40 cellular contexts compared by ENCODE assay signal in genomic region chr1:161501234-161501633, GRCh38. TPM values are rescaled to one million over a fixed set of nuclear protein-coding genes. Genes with fewer than 3 reads are reported as not detected.
"Had no signal": no experiment of that assay in that cellular context is flagged by ENCODE, and none has a peak within 500 bp of the region (broad histone marks: within the 10 kb centered on the region; RNA-seq: fewer than 3 reads in every experiment).

No MANE protein-coding gene starts in this region.

- DNase-seq: activated CD4-positive, alpha-beta memory T cell treated with anti-CD3 and anti-CD28 coated beads for 36 hours; activated CD4-positive, alpha-beta T cell treated with anti-CD3 and anti-CD28 coated beads for 36 hours; activated CD4-positive, alpha-beta T cell treated with anti-CD3 and anti-CD28 coated beads, Interleukin-2, amount 10 ng/mL, durations not matched to agents 24 days and 14 days; activated CD4-positive, CD25-positive, alpha-beta regulatory T cell; activated CD4-positive, CD25-positive, alpha-beta regulatory T cell treated with anti-CD3 and anti-CD28 coated beads, Interleukin-2, amount 50 U/mL, for 72 hours; activated CD8-positive, alpha-beta memory T cell treated with anti-CD3 and anti-CD28 coated beads, Interleukin-2, amount 10 ng/mL, durations not matched to agents 7 days and 5 days; activated CD8-positive, alpha-beta memory T cell treated with anti-CD3 and anti-CD28 coated beads, Interleukin-2, amount 50 U/mL, for 4 hours; activated CD8-positive, alpha-beta T cell treated with anti-CD3 and anti-CD28 coated beads, Interleukin-2, amount 10 ng/mL, durations not matched to agents 7 days and 5 days; activated effector memory CD4-positive, alpha-beta T cell treated with anti-CD3 and anti-CD28 coated beads, Interleukin-2, amount 50 U/mL, for 16 hours; activated naive CD4-positive, alpha-beta T cell treated with anti-CD3 and anti-CD28 coated beads for 36 hours; activated naive CD8-positive, alpha-beta T cell treated with anti-CD3 and anti-CD28 coated beads for 36 hours; activated naive CD8-positive, alpha-beta T cell treated with anti-CD3 and anti-CD28 coated beads, Interleukin-2, amount 50 U/mL, for 24 hours; activated T-cell treated with anti-CD3 and anti-CD28 coated beads, Interleukin-2, amount 50 U/mL, for 1 hour; activated T-cell treated with anti-CD3 and anti-CD28 coated beads, Interleukin-2, amount 50 U/mL, for 48 hours; adrenal gland; amygdala; aorta; body of pancreas; caudate nucleus; dorsolateral prefrontal cortex; effector memory CD4-positive, alpha-beta T cell; endodermal cell; esophagus squamous epithelium; foreskin melanocyte; heart right ventricle; T-helper 17 cell; T1000 had no signal

- H3K9me3 Mint-ChIP-seq: activated CD4-positive, alpha-beta memory T cell treated with anti-CD3 and anti-CD28 coated beads for 36 hours; activated CD4-positive, alpha-beta T cell treated with anti-CD3 and anti-CD28 coated beads, Interleukin-2, amount 10 ng/mL, durations not matched to agents 24 days and 14 days; activated naive CD4-positive, alpha-beta T cell treated with anti-CD3 and anti-CD28 coated beads for 36 hours; activated naive CD4-positive, alpha-beta T cell treated with anti-CD3 and anti-CD28 coated beads, Interleukin-2, amount 50 U/mL, for 24 hours; activated naive CD8-positive, alpha-beta T cell treated with anti-CD3 and anti-CD28 coated beads for 36 hours; activated naive CD8-positive, alpha-beta T cell treated with anti-CD3 and anti-CD28 coated beads, Interleukin-2, amount 50 U/mL, for 24 hours; activated T-helper 1 cell treated with anti-CD3 and anti-CD28 coated beads, Interleukin-12 subunit alpha, Interleukin-12 subunit beta, Interleukin-2, Interleukin-4 antibody, amounts not matched to agents 30 ng/mL and 10 ng/mL and 1 ng/mL, durations not matched to agents 14 hours and 24 hours and 36 hours; activated T-helper 2 cell treated with anti-CD3 and anti-CD28 coated beads, Interferon-gamma antibody, Interleukin-2, Interleukin-4, amounts not matched to agents 10 μg/mL and 5 μg/mL and 100 μg/mL, durations not matched to agents 14 hours and 24 hours and 36 hours; endodermal cell; T-helper 2 cell treated with Interferon-gamma antibody and Interleukin-4, amounts not matched to agents 5 μg/mL and 100 μg/mL, for 36 hours had no signal

- FAIRE-seq: colon had no signal

- H3K4me2 ChIP-seq: hepatocyte had no signal

- H3K36me3 Mint-ChIP-seq: activated CD4-positive, alpha-beta memory T cell treated with anti-CD3 and anti-CD28 coated beads for 36 hours; activated CD8-positive, alpha-beta memory T cell treated with anti-CD3 and anti-CD28 coated beads, Interleukin-2, amount 10 ng/mL, durations not matched to agents 7 days and 5 days; activated naive CD4-positive, alpha-beta T cell treated with anti-CD3 and anti-CD28 coated beads, Interleukin-2, amount 50 U/mL, for 24 hours; activated naive CD8-positive, alpha-beta T cell treated with anti-CD3 and anti-CD28 coated beads for 36 hours had no signal

- H3K27ac ChIP-seq: body of pancreas, epithelial cell of prostate, gastroesophageal sphincter, hepatocyte had no signal

- H3K27ac Mint-ChIP-seq: activated CD4-positive, alpha-beta memory T cell treated with anti-CD3 and anti-CD28 coated beads for 36 hours; activated CD4-positive, alpha-beta T cell treated with anti-CD3 and anti-CD28 coated beads for 36 hours; activated CD4-positive, alpha-beta T cell treated with anti-CD3 and anti-CD28 coated beads, Interleukin-2, amount 10 ng/mL, durations not matched to agents 24 days and 14 days; activated CD8-positive, alpha-beta memory T cell treated with anti-CD3 and anti-CD28 coated beads, Interleukin-2, amount 10 ng/mL, durations not matched to agents 7 days and 5 days; activated CD8-positive, alpha-beta T cell treated with anti-CD3 and anti-CD28 coated beads, Interleukin-2, amount 10 ng/mL, durations not matched to agents 7 days and 5 days; activated naive CD4-positive, alpha-beta T cell treated with anti-CD3 and anti-CD28 coated beads for 36 hours; activated naive CD4-positive, alpha-beta T cell treated with anti-CD3 and anti-CD28 coated beads, Interleukin-2, amount 50 U/mL, for 24 hours; activated naive CD8-positive, alpha-beta T cell treated with anti-CD3 and anti-CD28 coated beads for 36 hours; activated naive CD8-positive, alpha-beta T cell treated with anti-CD3 and anti-CD28 coated beads, Interleukin-2, amount 50 U/mL, for 24 hours; activated T-helper 1 cell treated with anti-CD3 and anti-CD28 coated beads, Interleukin-12 subunit alpha, Interleukin-12 subunit beta, Interleukin-2, Interleukin-4 antibody, amounts not matched to agents 30 ng/mL and 10 ng/mL and 1 ng/mL, durations not matched to agents 14 hours and 24 hours and 36 hours; activated T-helper 2 cell treated with anti-CD3 and anti-CD28 coated beads, Interferon-gamma antibody, Interleukin-2, Interleukin-4, amounts not matched to agents 10 μg/mL and 5 μg/mL and 100 μg/mL, durations not matched to agents 14 hours and 24 hours and 36 hours; endodermal cell; T-helper 17 cell; T-helper 2 cell treated with Interferon-gamma antibody and Interleukin-4, amounts not matched to agents 5 μg/mL and 100 μg/mL, for 36 hours had no signal

- ATAC-seq: activated CD4-positive, alpha-beta T cell treated with anti-CD3 and anti-CD28 coated beads for 36 hours; activated CD8-positive, alpha-beta memory T cell treated with anti-CD3 and anti-CD28 coated beads, Interleukin-2, amount 10 ng/mL, durations not matched to agents 7 days and 5 days; activated CD8-positive, alpha-beta T cell treated with anti-CD3 and anti-CD28 coated beads, Interleukin-2, amount 10 ng/mL, durations not matched to agents 7 days and 5 days; activated naive CD8-positive, alpha-beta T cell treated with anti-CD3 and anti-CD28 coated beads, Interleukin-2, amount 50 U/mL, for 24 hours; body of pancreas; gastroesophageal sphincter; heart right ventricle; T-helper 17 cell had no signal

- H3K9me3 ChIP-seq: adrenal gland, body of pancreas, esophagus squamous epithelium, gastroesophageal sphincter, heart right ventricle had no signal

- H3K4me3 ChIP-seq: adrenal gland, body of pancreas, dorsolateral prefrontal cortex, esophagus squamous epithelium, gastroesophageal sphincter, heart right ventricle, hepatocyte had no signal

- H3K4me3 Mint-ChIP-seq: activated CD4-positive, alpha-beta memory T cell treated with anti-CD3 and anti-CD28 coated beads for 36 hours; activated CD4-positive, alpha-beta T cell treated with anti-CD3 and anti-CD28 coated beads for 36 hours; activated CD4-positive, alpha-beta T cell treated with anti-CD3 and anti-CD28 coated beads, Interleukin-2, amount 10 ng/mL, durations not matched to agents 24 days and 14 days; activated CD8-positive, alpha-beta memory T cell treated with anti-CD3 and anti-CD28 coated beads, Interleukin-2, amount 10 ng/mL, durations not matched to agents 7 days and 5 days; activated CD8-positive, alpha-beta T cell treated with anti-CD3 and anti-CD28 coated beads, Interleukin-2, amount 10 ng/mL, durations not matched to agents 7 days and 5 days; activated naive CD4-positive, alpha-beta T cell treated with anti-CD3 and anti-CD28 coated beads for 36 hours; activated naive CD4-positive, alpha-beta T cell treated with anti-CD3 and anti-CD28 coated beads, Interleukin-2, amount 50 U/mL, for 24 hours; activated naive CD8-positive, alpha-beta T cell treated with anti-CD3 and anti-CD28 coated beads for 36 hours; activated naive CD8-positive, alpha-beta T cell treated with anti-CD3 and anti-CD28 coated beads, Interleukin-2, amount 50 U/mL, for 24 hours; activated T-helper 1 cell treated with anti-CD3 and anti-CD28 coated beads, Interleukin-12 subunit alpha, Interleukin-12 subunit beta, Interleukin-2, Interleukin-4 antibody, amounts not matched to agents 30 ng/mL and 10 ng/mL and 1 ng/mL, durations not matched to agents 14 hours and 24 hours and 36 hours; endodermal cell; T-helper 17 cell; T-helper 2 cell treated with Interferon-gamma antibody and Interleukin-4, amounts not matched to agents 5 μg/mL and 100 μg/mL, for 36 hours had no signal

- H3K4me1 ChIP-seq: adrenal gland, body of pancreas, gastroesophageal sphincter had no signal

RNA-seq across cellular contexts. Expression of gene FCGR2A, which starts 4.0 kb away (rescaled TPM):
- total RNA-seq: activated CD4-positive, alpha-beta T cell treated with anti-CD3 and anti-CD28 coated beads for 36 hours; activated CD4-positive, alpha-beta T cell treated with anti-CD3 and anti-CD28 coated beads, Interleukin-2, amount 10 ng/mL, durations not matched to agents 24 days and 14 days; activated CD8-positive, alpha-beta memory T cell treated with anti-CD3 and anti-CD28 coated beads for 36 hours; activated naive CD4-positive, alpha-beta T cell treated with anti-CD3 and anti-CD28 coated beads for 36 hours; activated naive CD8-positive, alpha-beta T cell treated with anti-CD3 and anti-CD28 coated beads for 36 hours; activated T-helper 1 cell treated with anti-CD3 and anti-CD28 coated beads, Interleukin-12 subunit alpha, Interleukin-12 subunit beta, Interleukin-2, Interleukin-4 antibody, amounts not matched to agents 30 ng/mL and 10 ng/mL and 1 ng/mL, durations not matched to agents 14 hours and 24 hours and 36 hours; chondrocyte; endodermal cell; glomerular endothelial cell had no signal

RNA-seq across cellular contexts. Expression of gene HSPA6, which starts 23.1 kb away (rescaled TPM):
- total RNA-seq: endodermal cell had no signal

RNA-seq across cellular contexts. Expression of gene FCGR3A, which starts 48.4 kb away (rescaled TPM):
- total RNA-seq: activated CD4-positive, alpha-beta memory T cell treated with anti-CD3 and anti-CD28 coated beads for 36 hours; activated CD4-positive, alpha-beta T cell treated with anti-CD3 and anti-CD28 coated beads for 36 hours; activated CD4-positive, alpha-beta T cell treated with anti-CD3 and anti-CD28 coated beads, Interleukin-2, amount 10 ng/mL, durations not matched to agents 24 days and 14 days; activated CD8-positive, alpha-beta memory T cell treated with anti-CD3 and anti-CD28 coated beads for 36 hours; activated naive CD8-positive, alpha-beta T cell treated with anti-CD3 and anti-CD28 coated beads for 36 hours; activated T-helper 1 cell treated with anti-CD3 and anti-CD28 coated beads, Interleukin-12 subunit alpha, Interleukin-12 subunit beta, Interleukin-2, Interleukin-4 antibody, amounts not matched to agents 30 ng/mL and 10 ng/mL and 1 ng/mL, durations not matched to agents 14 hours and 24 hours and 36 hours; activated T-helper 2 cell treated with anti-CD3 and anti-CD28 coated beads, Interferon-gamma antibody, Interleukin-2, Interleukin-4, amounts not matched to agents 10 μg/mL and 5 μg/mL and 100 μg/mL, durations not matched to agents 14 hours and 24 hours and 36 hours; chondrocyte; endodermal cell; fibroblast of lung; fibroblast of villous mesenchyme; glomerular endothelial cell had no signal
- polyA plus RNA-seq: fibroblast of lung had no signal
